ENCODE assay signal across 13 cellular contexts in the genomic region with DNA sequence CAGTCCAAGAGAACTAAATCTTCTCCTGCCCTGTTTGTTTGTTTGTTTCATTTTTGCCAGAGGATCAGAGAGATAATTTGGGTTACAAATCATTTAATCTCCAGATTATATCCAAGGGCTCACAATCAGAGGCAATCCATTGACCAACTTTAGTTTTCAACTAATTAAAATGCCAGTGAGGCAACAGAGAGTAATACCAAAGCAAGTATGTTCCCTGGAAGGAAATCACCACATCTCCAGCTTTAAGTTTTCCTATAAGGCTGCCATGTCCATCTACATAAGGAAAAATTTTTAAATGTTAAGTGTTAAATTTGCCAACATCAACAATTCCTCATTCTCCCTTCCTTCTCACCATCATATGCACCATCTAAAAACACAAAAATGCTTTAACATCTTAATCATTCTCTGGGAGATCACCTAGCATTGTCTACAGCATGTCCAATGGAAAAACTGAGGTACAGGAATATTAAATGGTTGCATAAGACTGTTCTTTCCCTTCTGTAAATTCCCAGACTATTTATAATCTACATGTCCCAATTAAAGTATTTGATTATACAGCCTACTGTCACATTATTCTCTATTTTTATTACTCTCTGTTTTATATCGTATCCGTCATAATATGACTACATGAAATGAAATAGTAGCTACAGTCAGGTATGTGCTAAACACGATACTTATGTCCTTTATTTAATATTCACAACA. TPM values are rescaled to one million over a fixed set of nuclear protein-coding genes. Genes with fewer than 3 reads are reported as not detected.
A peak's percentile ranks its signal among the peaks of the same experiment; 100 is the strongest.
DNase-seq lines count a peak whose midpoint lies in the region; ATAC-seq, FAIRE-seq and TF ChIP-seq lines count a peak whose summit lies in the region.
"Had no signal": no experiment of that assay in that cellular context is flagged by ENCODE, and none has a peak within 500 bp of the region (broad histone marks: within the 10 kb centered on the region; RNA-seq: fewer than 3 reads in every experiment).

No MANE protein-coding gene starts in this region.

- no peak overlapping the region for H2AFZ ChIP-seq in mammary epithelial cell (ENCODE audit: low read depth, low read length)

- H3K9me3 ChIP-seq in mammary epithelial cell (replicated peaks; ENCODE audit: insufficient read depth, low read length) = no peaks in the 10 kb centered on the region
- no peaks in the 10 kb centered on the region for H3K9me3 ChIP-seq in kidney (ENCODE audit: control insufficient read depth in 1 of 2, low read length in 2 of 2)

- H3K9ac ChIP-seq in mammary epithelial cell (ENCODE audit: insufficient read depth, low read length) = no peak overlapping the region
- H3K9ac ChIP-seq in kidney (ENCODE audit: low read length in 2 of 2) = peak overlapping the region in 1 of 2 donors; percentile 4

- no peaks in the 10 kb centered on the region for H3K9me3 Mint-ChIP-seq in HFFc6
- H3K9me3 Mint-ChIP-seq in stimulated activated memory B cell treated with anti-CD40 and anti-IgM and Interleukin-4, amounts not matched to agents 10 μg/mL and 1 μg/mL and 100 μg/mL, for 72 hours = no peaks in the 10 kb centered on the region
- H3K9me3 Mint-ChIP-seq: activated T-cell treated with anti-CD3 and anti-CD28 coated beads, Interleukin-2, amount 50 U/mL, for 72 hours; naive thymus-derived CD4-positive, alpha-beta T cell had no signal

- H3K4me1 ChIP-seq in mammary epithelial cell (ENCODE audit: insufficient read depth, low read length) (peaks cover 3% of the 10 kb centered on the region), kidney (ENCODE audit: control insufficient read depth in 1 of 2, insufficient read depth in 1 of 2, low read depth in 1 of 2, low read length in 2 of 2) (peaks cover 2 to 19% of the 10 kb centered on the region in 2 donors)

- dilution Hi-C loops in mammary epithelial cell (cut with HindIII; ENCODE audit: low sequenced_read_pairs) = no loop called here

- H3K36me3 Mint-ChIP-seq in HFFc6 (ENCODE audit: low read depth) = no peaks in the 10 kb centered on the region; the same call in 1 of the 2 replicates
- H3K36me3 Mint-ChIP-seq in stimulated activated memory B cell treated with anti-CD40 and anti-IgM and Interleukin-4, amounts not matched to agents 10 μg/mL and 1 μg/mL and 100 μg/mL, for 72 hours = peaks cover 5% of the 10 kb centered on the region

- H4K20me1 ChIP-seq in mammary epithelial cell (ENCODE audit: insufficient read depth, low read length) = no peaks in the 10 kb centered on the region

- ATAC-seq in stimulated activated memory B cell treated with anti-CD40 and anti-IgM and Interleukin-4, amounts not matched to agents 10 μg/mL and 1 μg/mL and 100 μg/mL, for 72 hours = no peak
- no peak for ATAC-seq in GM19395 (IDR thresholded peaks at IDR 0.05; ENCODE audit: unreplicated experiment)
- ATAC-seq: activated CD4-positive, alpha-beta T cell treated with anti-CD3 and anti-CD28 coated beads for 36 hours; activated T-cell treated with anti-CD3 and anti-CD28 coated beads, Interleukin-2, amount 50 U/mL, for 72 hours; naive thymus-derived CD4-positive, alpha-beta T cell had no signal

- no peaks in the 10 kb centered on the region for H3K27me3 ChIP-seq in mammary epithelial cell (ENCODE audit: insufficient read depth, low read length)

- BruUV-seq in mammary epithelial cell (replicated peaks; lab: Mats Ljungman, UMichigan) = no TSS peak

- H3K27ac Mint-ChIP-seq in HFFc6 = 0 out of 2 replicates have a peak overlapping the region, but pooled peaks have one; percentile 25
- peak overlapping the region; percentile 59 for H3K27ac Mint-ChIP-seq in stimulated activated memory B cell treated with anti-CD40 and anti-IgM and Interleukin-4, amounts not matched to agents 10 μg/mL and 1 μg/mL and 100 μg/mL, for 72 hours
- H3K27ac Mint-ChIP-seq: activated CD4-positive, alpha-beta T cell treated with anti-CD3 and anti-CD28 coated beads for 36 hours; activated T-cell treated with anti-CD3 and anti-CD28 coated beads, Interleukin-2, amount 50 U/mL, for 72 hours had no signal

- H3K27ac ChIP-seq in mammary epithelial cell (ENCODE audit: insufficient read depth, low read depth, low read length) (no peak overlapping the region), kidney (ENCODE audit: low read depth in 2 of 2, low read length in 2 of 2) (peak overlapping the region; percentile 0 to 53)

- no peak overlapping the region for H3K4me3 ChIP-seq in mammary epithelial cell (replicated peaks in 1 of 3; ENCODE audit: insufficient read depth in 1 of 3, low read depth in 2 of 3, low read length in 3 of 3)
- no peak overlapping the region for H3K4me3 ChIP-seq in kidney (ENCODE audit: low read length in 2 of 2)

- no peak for FAIRE-seq in kidney (lab: Jason Lieb, UNC)
- FAIRE-seq: endothelial cell of umbilical vein, small intestine had no signal

- WGBS in mammary epithelial cell (ENCODE audit: low coverage, missing lambda C conversion rate) = 100% methylated on average over 3 of the region's 3 CpGs

- no peak overlapping the region for H3K4me2 ChIP-seq in mammary epithelial cell (ENCODE audit: insufficient read depth, low read depth, low read length)

- in situ Hi-C loops in mammary epithelial cell (cut with MboI; ENCODE audit: low sequenced_read_pairs in 2 of 2) = no loop called here

- CTCF ChIA-PET in mammary epithelial cell (lab: Charles Lee; ENCODE audit: low non-redundant PET) = no interaction called here

- H3K4me1 Mint-ChIP-seq in HFFc6 (ENCODE audit: low read depth) = peaks cover 26% of the 10 kb centered on the region
- peaks cover 15% of the 10 kb centered on the region for H3K4me1 Mint-ChIP-seq in stimulated activated memory B cell treated with anti-CD40 and anti-IgM and Interleukin-4, amounts not matched to agents 10 μg/mL and 1 μg/mL and 100 μg/mL, for 72 hours
- H3K4me1 Mint-ChIP-seq: activated CD4-positive, alpha-beta T cell treated with anti-CD3 and anti-CD28 coated beads for 36 hours; naive thymus-derived CD4-positive, alpha-beta T cell had no signal

- intact Hi-C loops in mammary epithelial cell (cut with micrococcal nuclease) (no loop called here), kidney (cut with DNase I) (no loop called here)

- TF ChIP-seq CTCF in HFFc6 (IDR thresholded peaks at IDR 0.05) = no peak
- TF ChIP-seq CTCF in mammary epithelial cell (conservative IDR thresholded peaks at IDR 0.05 in 1 of 2, IDR thresholded peaks at IDR 0.05 in 1 of 2; ENCODE audit: extremely low read depth in 1 of 2, insufficient read depth in 1 of 2, low read depth in 1 of 2, low read length in 2 of 2) = no peak
- TF ChIP-seq CTCF in kidney (IDR thresholded peaks at IDR 0.05; ENCODE audit: borderline replicate concordance, extremely low read depth, insufficient read depth) = no peak

- H3K79me2 ChIP-seq in mammary epithelial cell (ENCODE audit: insufficient read depth, low read length) = no peaks in the 10 kb centered on the region

- DNase-seq in HFFc6 (no peak), mammary epithelial cell (peak; percentile 44), kidney (no peak), pons (ENCODE audit: low spot score) (no peak)
- no peak for DNase-seq in stimulated activated CD4-positive, alpha-beta T cell treated with anti-CD3 and anti-CD28 coated beads, Interleukin-4, amount 100 ng/mL, for 1 hour
- no peak for DNase-seq in stimulated activated CD4-positive, alpha-beta T cell treated with anti-CD3 and anti-CD28 coated beads, Interleukin-12 subunit alpha, Interleukin-12 subunit beta, amount 100 ng/mL, for 4 hours
- DNase-seq: activated CD4-positive, alpha-beta T cell treated with anti-CD3 and anti-CD28 coated beads for 36 hours; activated T-cell treated with anti-CD3 and anti-CD28 coated beads, Interleukin-2, amount 50 U/mL, for 72 hours; naive thymus-derived CD4-positive, alpha-beta T cell had no signal

- H3K4me3 Mint-ChIP-seq in HFFc6 = no peak overlapping the region
- no peak overlapping the region for H3K4me3 Mint-ChIP-seq in stimulated activated memory B cell treated with anti-CD40 and anti-IgM and Interleukin-4, amounts not matched to agents 10 μg/mL and 1 μg/mL and 100 μg/mL, for 72 hours
- H3K4me3 Mint-ChIP-seq: activated CD4-positive, alpha-beta T cell treated with anti-CD3 and anti-CD28 coated beads for 36 hours; activated T-cell treated with anti-CD3 and anti-CD28 coated beads, Interleukin-2, amount 50 U/mL, for 72 hours; naive thymus-derived CD4-positive, alpha-beta T cell had no signal

- no peaks in the 10 kb centered on the region for H3K36me3 ChIP-seq in mammary epithelial cell (ENCODE audit: insufficient read depth, low read length)
- H3K36me3 ChIP-seq in kidney (ENCODE audit: control insufficient read depth in 1 of 2, insufficient read depth in 2 of 2, low read length in 2 of 2) = no peaks in the 10 kb centered on the region

- no peaks in the 10 kb centered on the region; the same call in none of the 2 replicates for H3K27me3 Mint-ChIP-seq in HFFc6 (ENCODE audit: insufficient read depth)
- H3K27me3 Mint-ChIP-seq in stimulated activated memory B cell treated with anti-CD40 and anti-IgM and Interleukin-4, amounts not matched to agents 10 μg/mL and 1 μg/mL and 100 μg/mL, for 72 hours = no peaks in the 10 kb centered on the region
- H3K27me3 Mint-ChIP-seq: activated CD4-positive, alpha-beta T cell treated with anti-CD3 and anti-CD28 coated beads for 36 hours had no signal

RNA-seq across cellular contexts. Expression of gene USP54, which starts 14.1 kb away (rescaled TPM):
- total RNA-seq in HFFc6 (2021; fragmentation: NEBNext Ultra II Directional; extraction: Animal tissue kit (Norgen Biotek cat#: 25700)) = 10 to 100 TPM in 5 of 6 experiments, 1 to 10 TPM in 1; 9.1 to 12.9 (median 10.7) TPM
- 10 to 100 TPM; 11.0 to 30.8 TPM for total RNA-seq in mammary epithelial cell
- 10.0 TPM for polyA plus RNA-seq in mammary epithelial cell
- polyA minus RNA-seq in mammary epithelial cell = 20.9 TPM
- total RNA-seq in kidney = 46.9 TPM
- polyA plus RNA-seq in kidney (ENCODE audit: insufficient read depth, low read depth, low replicate concordance) = 5.8 TPM
